14 cellular contexts compared by ENCODE assay signal in the genomic region with DNA sequence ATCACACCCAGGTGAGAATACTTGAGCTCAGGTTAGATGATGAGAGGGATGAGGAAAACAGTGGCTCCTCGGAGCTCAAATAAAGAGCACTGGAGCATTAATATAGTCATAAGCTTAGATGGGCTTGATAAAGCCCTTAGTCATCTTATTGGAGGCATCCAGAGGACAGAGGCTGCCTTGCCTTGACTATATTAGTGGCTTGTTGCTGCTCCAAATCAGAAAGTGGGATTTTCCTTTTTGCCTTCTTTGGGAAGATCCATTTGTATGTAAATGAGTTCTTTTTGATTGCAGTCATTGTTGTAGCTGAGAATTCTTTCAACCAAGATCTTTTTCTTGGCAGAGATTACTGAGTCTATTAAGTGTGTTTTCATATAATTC. TPM values are rescaled to one million over a fixed set of nuclear protein-coding genes. Genes with fewer than 3 reads are reported as not detected.
A peak's percentile ranks its signal among the peaks of the same experiment; 100 is the strongest.
DNase-seq lines count a peak whose midpoint lies in the region; ATAC-seq and TF ChIP-seq lines count a peak whose summit lies in the region.
"Had no signal": no experiment of that assay in that cellular context is flagged by ENCODE, and none has a peak within 500 bp of the region (broad histone marks: within the 10 kb centered on the region; RNA-seq: fewer than 3 reads in every experiment).

No MANE protein-coding gene starts in this region.

- H3K27me3 ChIP-seq in adipocyte (replicated peaks; ENCODE audit: control insufficient read depth, insufficient read depth, low read length) (no peaks in the 10 kb centered on the region), skeletal muscle satellite cell (ENCODE audit: control insufficient read depth, insufficient read depth, low read length) (no peaks in the 10 kb centered on the region), A673 (replicated peaks; ENCODE audit: insufficient read depth, low read depth, low read length, poor library complexity) (no peaks in the 10 kb centered on the region)
- peaks cover 4% of the 10 kb centered on the region for H3K27me3 ChIP-seq in CD8-positive, alpha-beta memory T cell (ENCODE audit: insufficient read depth, low read length, poor library complexity, severe bottlenecking)

- H3K4me3 ChIP-seq in adipocyte (ENCODE audit: low read length) = no peak overlapping the region
- H3K4me3 ChIP-seq in fibroblast of pulmonary artery (replicated peaks; ENCODE audit: low read depth, low read length) = no peak overlapping the region
- H3K4me3 ChIP-seq in skeletal muscle satellite cell (ENCODE audit: low read length) = no peak overlapping the region
- no peak overlapping the region for H3K4me3 ChIP-seq in A673 (ENCODE audit: low read depth, low read length, poor library complexity, severe bottlenecking)
- H3K4me3 ChIP-seq in CD8-positive, alpha-beta memory T cell (ENCODE audit: low read length) = no peak overlapping the region

- H3K9ac ChIP-seq in adipocyte (ENCODE audit: low read length) (peak overlapping the region; percentile 83), skeletal muscle satellite cell (ENCODE audit: low read depth, low read length) (peak overlapping the region; percentile 84)

- H3K4me1 ChIP-seq in adipocyte (ENCODE audit: control insufficient read depth, insufficient read depth, low read length) = peaks cover 93% of the 10 kb centered on the region
- peaks cover 70% of the 10 kb centered on the region for H3K4me1 ChIP-seq in skeletal muscle satellite cell (ENCODE audit: control insufficient read depth, insufficient read depth, low read length)
- H3K4me1 ChIP-seq in A673 (ENCODE audit: insufficient read depth, low read length, poor library complexity, severe bottlenecking) = peaks cover 12% of the 10 kb centered on the region
- H3K4me1 ChIP-seq in CD8-positive, alpha-beta memory T cell (ENCODE audit: insufficient read depth, low read length) = no peaks in the 10 kb centered on the region

- no peaks in the 10 kb centered on the region for H3K9me3 Mint-ChIP-seq in HFFc6
- no peaks in the 10 kb centered on the region for H3K9me3 Mint-ChIP-seq in natural killer cell
- H3K9me3 Mint-ChIP-seq in CD8-positive, alpha-beta memory T cell = no peaks in the 10 kb centered on the region
- H3K9me3 Mint-ChIP-seq: activated naive CD4-positive, alpha-beta T cell treated with anti-CD3 and anti-CD28 coated beads for 36 hours had no signal

- no peaks in the 10 kb centered on the region for H3K27me3 Mint-ChIP-seq in HFFc6 (ENCODE audit: insufficient read depth)
- peaks cover 19 to 27% of the 10 kb centered on the region in 2 donors for H3K27me3 Mint-ChIP-seq in natural killer cell (ENCODE audit: low read depth in 2 of 2)
- H3K27me3 Mint-ChIP-seq in CD8-positive, alpha-beta memory T cell = peaks cover 7 to 20% of the 10 kb centered on the region in 2 donors

- no peak overlapping the region for H3K4me2 ChIP-seq in skeletal muscle satellite cell (ENCODE audit: low read length)

- H3K4me1 Mint-ChIP-seq in HFFc6 (ENCODE audit: low read depth) = peaks cover 76% of the 10 kb centered on the region
- H3K4me1 Mint-ChIP-seq in natural killer cell = no peaks in the 10 kb centered on the region
- H3K4me1 Mint-ChIP-seq in CD8-positive, alpha-beta memory T cell = peaks cover 0 to 4% (median 0%) of the 10 kb centered on the region in 3 donors

- H3K27ac ChIP-seq in A673 (ENCODE audit: low read depth, low read length, poor library complexity, severe bottlenecking) = no peak overlapping the region
- no peak overlapping the region for H3K27ac ChIP-seq in CD8-positive, alpha-beta memory T cell (ENCODE audit: low read depth, low read length)
- H3K27ac ChIP-seq: C4-2B had no signal

- POLR2A ChIA-PET in A673 (lab: Charles Lee; ENCODE audit: low non-redundant PET) = no interaction called here
- POLR2A ChIA-PET in CD8-positive, alpha-beta memory T cell (lab: Charles Lee) = no interaction called here

- DNase-seq in HFFc6 (no peak), adipocyte (ENCODE audit: low read depth) (peak; percentile 56), fibroblast of pulmonary artery (ENCODE audit: low read depth) (peak; percentile 55), A673 (ENCODE audit: low spot score) (no peak), natural killer cell (no peak)
- no peak for DNase-seq in stimulated activated CD4-positive, alpha-beta T cell treated with anti-CD3 and anti-CD28 coated beads, Interleukin-4, amount 100 ng/mL, for 4 hours
- DNase-seq in CD8-positive, alpha-beta memory T cell = no peak
- DNase-seq: activated CD8-positive, alpha-beta memory T cell treated with anti-CD3 and anti-CD28 coated beads, Interleukin-2, amount 10 ng/mL, durations not matched to agents 7 days and 5 days; activated naive CD4-positive, alpha-beta T cell treated with anti-CD3 and anti-CD28 coated beads for 36 hours; NK-92 treated with Interleukin-12 subunit alpha and Interleukin-12 subunit beta, amount 100 ng/mL, for 24 hours; stimulated activated CD4-positive, alpha-beta T cell treated with anti-CD3 and anti-CD28 coated beads, Interleukin-2, amount 100 ng/mL, for 24 hours had no signal

- no peak for ATAC-seq in natural killer cell

- peak overlapping the region; percentile 94 for H3K27ac Mint-ChIP-seq in HFFc6
- no peak overlapping the region for H3K27ac Mint-ChIP-seq in natural killer cell
- no peak overlapping the region for H3K27ac Mint-ChIP-seq in CD8-positive, alpha-beta memory T cell
- H3K27ac Mint-ChIP-seq: activated CD8-positive, alpha-beta memory T cell treated with anti-CD3 and anti-CD28 coated beads, Interleukin-2, amount 10 ng/mL, durations not matched to agents 7 days and 5 days; activated naive CD4-positive, alpha-beta T cell treated with anti-CD3 and anti-CD28 coated beads for 36 hours had no signal

- H3K36me3 Mint-ChIP-seq in HFFc6 (ENCODE audit: low read depth) (no peaks in the 10 kb centered on the region), natural killer cell (no peaks in the 10 kb centered on the region)
- no peaks in the 10 kb centered on the region for H3K36me3 Mint-ChIP-seq in CD8-positive, alpha-beta memory T cell
- H3K36me3 Mint-ChIP-seq: activated CD8-positive, alpha-beta memory T cell treated with anti-CD3 and anti-CD28 coated beads, Interleukin-2, amount 10 ng/mL, durations not matched to agents 7 days and 5 days had no signal

- H3K9me3 ChIP-seq in adipocyte (ENCODE audit: control insufficient read depth, low read length) (peaks cover 4% of the 10 kb centered on the region), skeletal muscle satellite cell (replicated peaks; ENCODE audit: low read length) (no peaks in the 10 kb centered on the region), A673 (ENCODE audit: low read depth, low read length, poor library complexity, severe bottlenecking) (no peaks in the 10 kb centered on the region)
- no peaks in the 10 kb centered on the region for H3K9me3 ChIP-seq in CD8-positive, alpha-beta memory T cell (ENCODE audit: low read length)

- no TSS peak for BruUV-seq in A673 (replicated peaks; lab: Mats Ljungman, UMichigan)

- H3K36me3 ChIP-seq in adipocyte (ENCODE audit: control insufficient read depth, insufficient read depth, low read length, severe bottlenecking) (no peaks in the 10 kb centered on the region), skeletal muscle satellite cell (ENCODE audit: insufficient read depth, low read length) (no peaks in the 10 kb centered on the region), A673 (ENCODE audit: insufficient read depth, low read length, poor library complexity, severe bottlenecking) (no peaks in the 10 kb centered on the region)
- H3K36me3 ChIP-seq in CD8-positive, alpha-beta memory T cell (ENCODE audit: insufficient read depth, low read length) = no peaks in the 10 kb centered on the region

- H3K4me3 Mint-ChIP-seq in HFFc6 (peak overlapping the region; percentile 24; the same call in 1 of the 2 replicates), natural killer cell (no peak overlapping the region)
- H3K4me3 Mint-ChIP-seq in CD8-positive, alpha-beta memory T cell = no peak overlapping the region
- H3K4me3 Mint-ChIP-seq: activated CD8-positive, alpha-beta memory T cell treated with anti-CD3 and anti-CD28 coated beads, Interleukin-2, amount 10 ng/mL, durations not matched to agents 7 days and 5 days; activated naive CD4-positive, alpha-beta T cell treated with anti-CD3 and anti-CD28 coated beads for 36 hours had no signal

- CTCF ChIA-PET in A673 (lab: Charles Lee) = interaction anchor here (1.2 kb wide), 1 partner anchor 43 kb away, joined by 3 read pairs; no protein-coding TSS in a partner anchor
- CTCF ChIA-PET in CD8-positive, alpha-beta memory T cell (lab: Charles Lee) = interaction anchor here (1.1 to 3.3 kb wide), 4 partner anchors 351 to 567 kb away, joined by 3 to 7 read pairs (median 4); no protein-coding TSS in a partner anchor

- TF ChIP-seq CTCF in HFFc6 (IDR thresholded peaks at IDR 0.05) (no peak), fibroblast of pulmonary artery (IDR thresholded peaks at IDR 0.05; ENCODE audit: low read length, missing control alignments) (no peak), A673 (conservative IDR thresholded peaks at IDR 0.05; ENCODE audit: low read depth, low read length) (no peak), natural killer cell (IDR thresholded peaks at IDR 0.05) (no peak)

- intact Hi-C loops in A673 (cut with micrococcal nuclease; ENCODE audit: unreplicated experiment) (loop anchor here (2.0 to 5.0 kb wide), 2 partner anchors 414 to 565 kb away; no protein-coding TSS in a partner anchor), natural killer cell (cut with micrococcal nuclease) (loop anchor here (1.0 to 2.0 kb wide), 2 partner anchors 115 to 565 kb away; no protein-coding TSS in a partner anchor)

RNA-seq across cellular contexts. Expression of gene ADM, which starts 18.9 kb away (rescaled TPM):
- total RNA-seq in HFFc6 (2021; fragmentation: NEBNext Ultra II Directional; extraction: Animal tissue kit (Norgen Biotek cat#: 25700)) = 100 to 1,000 TPM; 219 to 346 (median 321) TPM
- total RNA-seq in skeletal muscle satellite cell (2012; rRNA removed) = 183 and 196 TPM in 2 replicates
- total RNA-seq in A673 (2021) = 2.3 and 3.8 TPM in 2 replicates
- total RNA-seq in natural killer cell = 1 to 10 TPM in 2 of 3 donors, under 1 TPM in 1; 0.82 to 7.0 (median 5.8) TPM
- under 1 TPM; 0.24 to 0.64 TPM for total RNA-seq in CD8-positive, alpha-beta memory T cell
- polyA plus RNA-seq in CD8-positive, alpha-beta memory T cell = 0.16 TPM
- total RNA-seq: HT1080 had no signal

RNA-seq across cellular contexts. Expression of gene SBF2, which starts 29.8 kb away (rescaled TPM):
- total RNA-seq in HFFc6 (2021; fragmentation: NEBNext Ultra II Directional; extraction: Animal tissue kit (Norgen Biotek cat#: 25700)) = 10 to 100 TPM; 25.2 to 36.0 (median 30.7) TPM
- total RNA-seq in skeletal muscle satellite cell (2012; rRNA removed) = 24.5 and 28.9 TPM in 2 replicates
- 24.7 and 31.8 TPM in 2 replicates for total RNA-seq in A673 (2021)
- 10 to 100 TPM; 25.2 to 26.9 (median 26.3) TPM for total RNA-seq in natural killer cell
- 1 to 10 TPM; 3.7 to 4.2 TPM for total RNA-seq in CD8-positive, alpha-beta memory T cell
- polyA plus RNA-seq in CD8-positive, alpha-beta memory T cell = 4.3 TPM

Comparison
In these comparisons a context has a peak if more than half of its experiments do, and no peak if none do; other contexts are left out.
1. DNase-seq: peak in adipocyte (single experiment) and fibroblast of pulmonary artery (single experiment); none in HFFc6 (single experiment), A673 (single experiment), stimulated activated CD4-positive, alpha-beta T cell treated with anti-CD3 and anti-CD28 coated beads, Interleukin-4, amount 100 ng/mL, for 4 hours (0 of 2), natural killer cell (single experiment) and CD8-positive, alpha-beta memory T cell (0 of 5).
2. RNA of gene ADM, which starts 18.9 kb away (total RNA-seq): 219 to 346 TPM in HFFc6; 0.82 to 7.0 TPM in natural killer cell, 2.3 to 3.8 TPM in A673 and 0.24 to 0.64 TPM in CD8-positive, alpha-beta memory T cell; every median in the first group is over 10 times any median in the second.